In genomic region chr17:53032861-53033271, GRCh38 we compare ENCODE assay signal across 9 cellular contexts.
DNase-seq lines count a peak whose midpoint lies in the region; ATAC-seq and TF ChIP-seq lines count a peak whose summit lies in the region.
"Had no signal": no experiment of that assay in that cellular context is flagged by ENCODE, and none has a peak within 500 bp of the region (broad histone marks: within the 10 kb centered on the region; RNA-seq: fewer than 3 reads in every experiment).

No MANE protein-coding gene starts in this region.

- peaks cover 7 to 9% of the 10 kb centered on the region in 2 experiments for H3K4me1 Mint-ChIP-seq in H9
- peaks cover 5% of the 10 kb centered on the region for H3K4me1 Mint-ChIP-seq in progenitor cell of endocrine pancreas (ENCODE audit: low read depth)

- H3K23me2 ChIP-seq in H9 (ENCODE audit: insufficient read length, low read depth, low read length, poor library complexity, severe bottlenecking): no peaks in the 10 kb centered on the region

- H3K27me3 ChIP-seq in H9 (ENCODE audit: insufficient read depth, low read length): no peaks in the 10 kb centered on the region

- no peak overlapping the region for H2BK5ac ChIP-seq in H9 (ENCODE audit: insufficient read length, low read length)

- DNase-seq in H9 (peak; percentile 89), NCI-H446 (lab: John Stamatoyannopoulos, UW) (peak; percentile 63 to 65), choroid plexus epithelial cell (ENCODE audit: low read depth) (peak; percentile 5), progenitor cell of endocrine pancreas (ENCODE audit: low spot score, unreplicated experiment) (peak; percentile 30), T-helper 9 cell (no peak)
- no peak for DNase-seq in activated CD4-positive, alpha-beta T cell treated with anti-CD3 and anti-CD28 coated beads for 4 hours

- ATAC-seq in GM18498 (IDR thresholded peaks at IDR 0.05; ENCODE audit: unreplicated experiment): no peak
- ATAC-seq in GM18511 (IDR thresholded peaks at IDR 0.05; ENCODE audit: unreplicated experiment): no peak

- H3K4ac ChIP-seq in H9 (ENCODE audit: low read depth, low read length): no peak overlapping the region

- no peaks in the 10 kb centered on the region; a peak in 1 of 7 replicates for H3K36me3 Mint-ChIP-seq in H9 (ENCODE audit: insufficient read depth in 1 of 3, low read depth in 3 of 3)
- H3K36me3 Mint-ChIP-seq in progenitor cell of endocrine pancreas (ENCODE audit: insufficient read depth): no peaks in the 10 kb centered on the region

- H3K56ac ChIP-seq in H9 (ENCODE audit: insufficient read length, low read depth, low read length): no peak overlapping the region

- H3K27ac ChIP-seq in H9 (ENCODE audit: insufficient read length, low read depth, low read length): no peak overlapping the region
- H3K27ac ChIP-seq: coronary artery had no signal

- H3K4me1 ChIP-seq in H9 (ENCODE audit: insufficient read depth, low read length): no peaks in the 10 kb centered on the region

- peak; percentile 93 for TF ChIP-seq CTCF in H9 (conservative IDR thresholded peaks at IDR 0.05)
- TF ChIP-seq CTCF in choroid plexus epithelial cell (conservative IDR thresholded peaks at IDR 0.05; ENCODE audit: low read depth, low read length): no peak
- TF ChIP-seq CTCF in progenitor cell of endocrine pancreas (IDR thresholded peaks at IDR 0.05; ENCODE audit: unreplicated experiment): peak; percentile 80

- no peak overlapping the region for H2AFZ ChIP-seq in H9 (ENCODE audit: low read length)

- H3K4me3 ChIP-seq in choroid plexus epithelial cell (ENCODE audit: low read depth, low read length): no peak overlapping the region
- H3K4me3 ChIP-seq: coronary artery had no signal

- H3K4me2 ChIP-seq in H9 (ENCODE audit: insufficient read depth, insufficient read length, low read length): no peak overlapping the region

- no peak overlapping the region for H3K14ac ChIP-seq in H9 (ENCODE audit: insufficient read depth, low read length)

- H4K8ac ChIP-seq in H9 (replicated peaks; ENCODE audit: insufficient read length, low read depth, low read length): no peak overlapping the region

- no peak overlapping the region for H3K23ac ChIP-seq in H9 (ENCODE audit: insufficient read length, low read depth, low read length)

- no peak overlapping the region for H3T11ph ChIP-seq in H9 (ENCODE audit: low read length)

- no peak overlapping the region for H4K91ac ChIP-seq in H9 (ENCODE audit: insufficient read length, low read depth, low read length)

- no peaks in the 10 kb centered on the region for H3K79me2 ChIP-seq in H9 (ENCODE audit: insufficient read depth, low read length)

- no peaks in the 10 kb centered on the region for H3K27me3 Mint-ChIP-seq in H9 (ENCODE audit: low read depth)
- no peaks in the 10 kb centered on the region for H3K27me3 Mint-ChIP-seq in progenitor cell of endocrine pancreas

- no peak overlapping the region for H4K5ac ChIP-seq in H9 (ENCODE audit: insufficient read length, low read depth, low read length)

- no peak overlapping the region for H2BK20ac ChIP-seq in H9 (ENCODE audit: low read depth, low read length, poor library complexity, severe bottlenecking)

- H3K27ac Mint-ChIP-seq in H9: peak overlapping the region in 1 of 3 experiments; percentile 75; a peak in 3 of 7 replicates
- H3K27ac Mint-ChIP-seq in progenitor cell of endocrine pancreas: no peak overlapping the region

- WGBS in H9 (ENCODE audit: extremely low coverage, insufficient read length, low lambda C conversion rate): no CpG with 5 or more reads among the region's 3 CpGs

- H2BK120ac ChIP-seq in H9 (ENCODE audit: low read depth, low read length, poor library complexity, severe bottlenecking): no peak overlapping the region

- no peak overlapping the region for H2BK15ac ChIP-seq in H9 (ENCODE audit: low read depth, low read length)

- H3K4me3 Mint-ChIP-seq in H9 (no peak overlapping the region), progenitor cell of endocrine pancreas (ENCODE audit: low read depth) (no peak overlapping the region)

- H3K9me3 ChIP-seq in H9 (ENCODE audit: control insufficient read depth, low read depth, low read length): no peaks in the 10 kb centered on the region

- H2BK12ac ChIP-seq in H9 (ENCODE audit: insufficient read length, low read depth, low read length): no peak overlapping the region

- no peaks in the 10 kb centered on the region for H3K79me1 ChIP-seq in H9 (ENCODE audit: insufficient read depth, low read depth, low read length, poor library complexity, severe bottlenecking)

- H3K18ac ChIP-seq in H9 (ENCODE audit: insufficient read length, low read depth, low read length): no peak overlapping the region

- H3K9me3 Mint-ChIP-seq in H9: peaks cover 0 to 3% of the 10 kb centered on the region in 2 experiments; a peak in 2 of 5 replicates
- no peaks in the 10 kb centered on the region for H3K9me3 Mint-ChIP-seq in progenitor cell of endocrine pancreas (ENCODE audit: low read depth)

- H4K20me1 ChIP-seq in H9 (ENCODE audit: control insufficient read depth, insufficient read depth, insufficient read length): no peaks in the 10 kb centered on the region

- no peak overlapping the region for H3K9ac ChIP-seq in H9 (ENCODE audit: extremely low read depth, insufficient read length, low read length)

- H2AK5ac ChIP-seq in H9 (ENCODE audit: insufficient read length, low read length): no peak overlapping the region

Comparison
In these comparisons a context has a peak if more than half of its experiments do, and no peak if none do; other contexts are left out.
1. DNase-seq: peak in H9 (single experiment), NCI-H446 (2 of 2), choroid plexus epithelial cell (single experiment) and progenitor cell of endocrine pancreas (single experiment); none in activated CD4-positive, alpha-beta T cell treated with anti-CD3 and anti-CD28 coated beads for 4 hours (0 of 2) and T-helper 9 cell (single experiment).